ENCODE assay signal across 9 cellular contexts in the genomic region with DNA sequence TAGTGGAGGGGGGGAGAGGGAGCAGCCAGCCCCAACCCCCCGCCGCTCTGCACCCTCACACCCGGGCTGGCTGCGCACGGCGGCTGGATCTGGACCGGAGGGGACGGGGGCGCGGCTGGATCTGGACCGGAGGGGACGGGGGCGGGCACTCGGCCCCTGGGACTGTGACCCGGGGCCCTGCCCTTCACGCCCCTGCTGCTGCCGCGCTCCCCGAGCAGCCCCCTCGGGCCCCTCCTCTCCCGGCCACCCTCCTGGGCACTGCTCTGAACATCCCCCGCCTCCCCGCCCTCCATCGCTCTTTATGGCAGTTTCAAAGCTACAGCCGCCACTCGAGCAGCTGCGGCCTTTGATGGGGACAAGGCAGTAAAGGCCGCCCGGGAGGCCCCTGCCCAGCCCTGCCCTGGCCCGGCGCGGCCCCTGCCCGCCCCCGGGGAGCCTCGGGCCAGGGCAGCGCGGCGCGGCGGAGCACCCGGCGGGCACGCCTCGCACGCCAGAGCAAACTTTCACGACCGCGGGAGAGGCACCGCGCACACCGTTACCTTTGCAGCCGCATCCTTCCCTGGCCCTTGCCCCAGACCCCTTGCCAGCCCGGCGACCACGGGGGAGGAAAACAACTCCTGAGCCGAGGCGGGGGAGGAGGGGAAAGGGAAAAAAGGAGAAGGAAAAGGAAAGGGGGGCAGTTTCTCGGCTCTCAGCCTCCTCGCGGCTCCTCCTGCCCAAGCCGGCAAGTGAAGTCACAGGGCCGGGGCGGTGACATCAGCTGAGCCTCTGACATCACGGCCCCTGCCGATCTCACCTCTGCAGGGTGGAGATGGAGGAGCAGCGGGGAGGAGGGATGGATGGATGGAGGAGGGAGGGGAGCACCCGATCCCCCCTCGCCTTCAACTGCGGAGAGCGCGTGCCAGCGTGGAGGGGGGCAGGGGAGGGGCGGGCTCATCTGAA. TPM values are rescaled to one million over a fixed set of nuclear protein-coding genes. Genes with fewer than 3 reads are reported as not detected.
DNase-seq lines count a peak whose midpoint lies in the region; ATAC-seq and TF ChIP-seq lines count a peak whose summit lies in the region.
"Had no signal": no experiment of that assay in that cellular context is flagged by ENCODE, and none has a peak within 500 bp of the region (broad histone marks: within the 10 kb centered on the region; RNA-seq: fewer than 3 reads in every experiment).

No MANE protein-coding gene starts in this region.

- H3K36me3 Mint-ChIP-seq in brain: no peaks in the 10 kb centered on the region

- peak overlapping the region; percentile 41; the same call in 1 of the 2 replicates for H3K4me2 ChIP-seq in OCI-LY1 (ENCODE audit: low read length)

- ATAC-seq in left lung (peak; percentile 30), GM18498 (IDR thresholded peaks at IDR 0.05; ENCODE audit: unreplicated experiment) (no peak)

- H3K9me3 Mint-ChIP-seq in brain: peaks cover 0 to 2% (median 0%) of the 10 kb centered on the region in 5 experiments

- H3K9ac ChIP-seq in OCI-LY1 (ENCODE audit: low read length): no peak overlapping the region

- H3K27me3 ChIP-seq in ACC112 (ENCODE audit: insufficient read depth, low read length) (peaks cover 12% of the 10 kb centered on the region; the same call in 1 of the 2 replicates), OCI-LY1 (ENCODE audit: insufficient read depth, low read length) (0 out of 2 replicates have a peak, but pooled peaks cover 8% of the 10 kb centered on the region), left lung (peaks cover 13 to 66% of the 10 kb centered on the region in 2 donors)

- DNase-seq in left lung (peak in 1 of 2 donors; percentile 34), GM20000 (ENCODE audit: low spot score) (no peak), HuH-7.5 (ENCODE audit: low spot score) (no peak)
- peak; percentile 18 for DNase-seq in stimulated activated naive CD4-positive, alpha-beta T cell treated with Interleukin-2 at 50 U/mL for 16 hours (lab: John Stamatoyannopoulos, UW)

- H4K20me1 ChIP-seq in OCI-LY1 (ENCODE audit: insufficient read depth, low read length): no peaks in the 10 kb centered on the region

- H3K27ac ChIP-seq in ACC112 (ENCODE audit: low read depth, low read length) (no peak overlapping the region), OCI-LY1 (ENCODE audit: low read depth, low read length, poor library complexity, severe bottlenecking) (no peak overlapping the region), left lung (no peak overlapping the region)
- H3K27ac ChIP-seq: SJSA1 had no signal

- peak overlapping the region; percentile 76 to 89 (median 85) for H3K4me3 Mint-ChIP-seq in brain

- H3K4me1 Mint-ChIP-seq in brain: peaks cover 66% of the 10 kb centered on the region

- no peaks in the 10 kb centered on the region for H3K4me1 ChIP-seq in ACC112 (ENCODE audit: control insufficient read depth, insufficient read depth, low read length, unreplicated experiment)
- H3K4me1 ChIP-seq in OCI-LY1 (ENCODE audit: insufficient read depth, low read length, severe bottlenecking): peaks cover 9% of the 10 kb centered on the region
- peaks cover 0 to 23% of the 10 kb centered on the region in 2 donors for H3K4me1 ChIP-seq in left lung
- H3K4me1 ChIP-seq: SJSA1 had no signal

- no peaks in the 10 kb centered on the region for H3F3A ChIP-seq in OCI-LY1 (ENCODE audit: insufficient read depth, low read length)

- no peaks in the 10 kb centered on the region for H3K9me2 ChIP-seq in OCI-LY1 (ENCODE audit: low read depth, low read length)

- intact Hi-C loops in left lung (cut with DNase I): no loop called here

- H3K36me3 ChIP-seq in ACC112 (ENCODE audit: insufficient read depth, low read length) (no peaks in the 10 kb centered on the region), OCI-LY1 (ENCODE audit: insufficient read depth, low read length) (no peaks in the 10 kb centered on the region), left lung (no peaks in the 10 kb centered on the region)
- H3K36me3 ChIP-seq: SJSA1 had no signal

- H3K27ac Mint-ChIP-seq in brain: peak overlapping the region; percentile 93 to 99 (median 96)

- H3K27me3 Mint-ChIP-seq in brain: peaks cover 19% of the 10 kb centered on the region

- H2AFZ ChIP-seq in ACC112 (ENCODE audit: low read length, unreplicated experiment): no peak overlapping the region
- no peak overlapping the region for H2AFZ ChIP-seq in OCI-LY1 (ENCODE audit: low read length)

- H3K79me2 ChIP-seq in ACC112 (ENCODE audit: control insufficient read depth, insufficient read depth, low read length, unreplicated experiment) (no peaks in the 10 kb centered on the region), OCI-LY1 (ENCODE audit: insufficient read depth, low read length) (no peaks in the 10 kb centered on the region)

- H3K4me3 ChIP-seq in ACC112 (ENCODE audit: low read depth, low read length) (peak overlapping the region; percentile 66), OCI-LY1 (ENCODE audit: low read depth, low read length, poor library complexity, severe bottlenecking) (no peak overlapping the region), left lung (peak overlapping the region in 1 of 2 donors; percentile 14)
- H3K4me3 ChIP-seq: SJSA1 had no signal

- TF ChIP-seq CTCF in OCI-LY1 (IDR thresholded peaks at IDR 0.05; ENCODE audit: low read length): no peak
- no peak for TF ChIP-seq CTCF in brain (conservative IDR thresholded peaks at IDR 0.05)
- no peak for TF ChIP-seq CTCF in left lung (IDR thresholded peaks at IDR 0.05)
- no peak for TF ChIP-seq CTCF in GM20000 (IDR thresholded peaks at IDR 0.05; ENCODE audit: extremely low read depth, missing control alignments)

- H3K9me3 ChIP-seq in OCI-LY1 (ENCODE audit: low read length) (no peaks in the 10 kb centered on the region), left lung (no peaks in the 10 kb centered on the region)
- H3K9me3 ChIP-seq: SJSA1 had no signal

RNA-seq across cellular contexts. Expression of a gene that starts 13.1 kb away (rescaled TPM):
- polyA plus RNA-seq in brain (ENCODE audit: insufficient read depth, low read depth, low replicate concordance): 19.3 TPM
- 10 to 100 TPM; 35.0 to 41.3 TPM for total RNA-seq in left lung
